ENCODE assay signal across 8 cellular contexts in the genomic region with DNA sequence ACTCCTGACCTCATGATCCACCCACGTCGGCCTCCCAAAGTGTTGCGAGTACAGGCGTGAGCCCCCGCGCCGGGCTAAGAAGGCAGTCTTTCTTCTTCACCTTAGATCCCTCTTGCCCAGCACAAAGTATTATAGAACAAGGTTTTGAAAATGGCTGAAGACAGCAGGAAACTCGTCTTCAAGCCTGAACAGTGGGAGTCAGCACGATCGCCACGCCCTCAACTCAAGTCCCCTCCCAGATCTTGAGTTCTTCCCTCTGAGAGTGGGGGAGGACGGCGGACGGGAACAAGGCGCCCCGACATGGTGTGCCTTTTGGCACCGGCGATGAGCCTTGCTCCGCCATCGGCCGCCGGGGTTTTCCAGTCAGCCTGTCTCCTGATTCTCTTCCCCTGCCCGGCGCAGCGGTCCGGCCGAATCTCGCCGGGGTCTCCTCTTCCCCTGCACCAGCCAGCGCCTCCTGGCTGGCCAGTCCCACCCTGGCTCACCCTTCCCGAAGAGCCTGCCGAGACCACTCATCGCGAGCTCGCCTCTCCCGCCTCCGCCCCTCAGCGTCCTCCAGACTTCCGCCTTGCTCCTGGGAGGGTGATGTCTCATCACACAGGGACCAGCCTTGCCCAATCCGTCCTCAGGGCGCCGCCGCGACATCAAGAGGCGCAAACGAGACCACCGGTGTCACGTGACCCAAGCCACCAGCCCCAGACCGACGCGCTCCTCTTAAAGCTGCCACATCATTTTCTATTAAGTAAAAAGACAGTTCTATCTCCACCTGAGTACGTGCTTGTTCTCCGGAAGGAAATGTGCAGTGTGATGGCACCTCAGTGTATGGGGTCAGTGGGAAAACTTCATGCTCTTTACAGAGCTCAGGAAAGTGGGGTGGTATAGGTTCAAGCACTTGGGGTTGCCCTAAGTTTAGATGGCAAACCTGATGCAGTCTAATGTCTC. TPM values are rescaled to one million over a fixed set of nuclear protein-coding genes. Genes with fewer than 3 reads are reported as not detected.
DNase-seq lines count a peak whose midpoint lies in the region; ATAC-seq and TF ChIP-seq lines count a peak whose summit lies in the region.

A gene with protein sequence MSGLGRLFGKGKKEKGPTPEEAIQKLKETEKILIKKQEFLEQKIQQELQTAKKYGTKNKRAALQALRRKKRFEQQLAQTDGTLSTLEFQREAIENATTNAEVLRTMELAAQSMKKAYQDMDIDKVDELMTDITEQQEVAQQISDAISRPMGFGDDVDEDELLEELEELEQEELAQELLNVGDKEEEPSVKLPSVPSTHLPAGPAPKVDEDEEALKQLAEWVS (minus strand): TSS at position 565 of the 942 bp plus-strand sequence. CDS start 49 bp downstream, at position 516.

- TF ChIP-seq CTCF in AG04450 (IDR thresholded peaks at IDR 0.05; ENCODE audit: low read depth, low read length): peak; percentile 33
- no peak for TF ChIP-seq CTCF in WTC11 (IDR thresholded peaks at IDR 0.05)
- peak; percentile 22 for TF ChIP-seq CTCF in cardiac fibroblast (IDR thresholded peaks at IDR 0.05; ENCODE audit: low read depth, low read length)
- TF ChIP-seq CTCF in smooth muscle cell (IDR thresholded peaks at IDR 0.05; ENCODE audit: borderline replicate concordance, insufficient read depth, poor library complexity, severe bottlenecking): no peak

- H3K27me3 ChIP-seq in AG04450 (ENCODE audit: control insufficient read depth, insufficient read depth, low read length) (no peaks in the 10 kb centered on the region), smooth muscle cell (ENCODE audit: low read depth) (no peaks in the 10 kb centered on the region)

- POLR2A ChIA-PET in AG04450 (lab: Yijun Ruan, JAX): interaction anchor here (0.5 to 2.1 kb wide), 16 partner anchors 11 to 99 kb away, joined by 3 to 12 read pairs (median 6); partner anchors contain the start of genes DCAF11, IPO4, IRF9 and NRL
- POLR2A ChIA-PET in WTC11 (lab: Charles Lee): interaction anchor here (0.6 to 2.1 kb wide), 16 partner anchors 8 to 580 kb away, joined by 3 to 21 read pairs (median 4); partner anchors contain the start of genes DCAF11, EMC9, IPO4 and IRF9

- peaks cover 6% of the 10 kb centered on the region for H3K79me2 ChIP-seq in smooth muscle cell (ENCODE audit: low read depth)

- peaks cover 23% of the 10 kb centered on the region for H3K4me1 Mint-ChIP-seq in WTC11

- 1% methylated on average over 51 of the region's 53 CpGs for WGBS in smooth muscle cell (ENCODE audit: low lambda C conversion rate)

- peaks cover 4% of the 10 kb centered on the region for H3F3A ChIP-seq in smooth muscle cell (ENCODE audit: low read depth)

- no peaks in the 10 kb centered on the region; the same call in 1 of the 2 replicates for H3K27me3 Mint-ChIP-seq in WTC11 (ENCODE audit: low read depth)

- H3K4me3 ChIP-seq in AG04450 (ENCODE audit: low read depth, low read length) (peak within 1 kb of the TSS; percentile 83), cardiac fibroblast (replicated peaks in 1 of 2; ENCODE audit: low read depth in 2 of 2, low read length in 2 of 2) (peak within 1 kb of the TSS; percentile 79 to 81), smooth muscle cell (peak within 1 kb of the TSS; percentile 56)

- DNase-seq in AG04450 (ENCODE audit: low read depth, low spot score) (peak; percentile 95), NCI-H226 (peak; percentile 99), WTC11 (ENCODE audit: low spot score) (peak; percentile 97), cardiac fibroblast (ENCODE audit: low read depth in 2 of 2) (peak; percentile 99), iPS-NIHi7 (ENCODE audit: extremely low spot score) (peak; percentile 98), smooth muscle cell (lab: John Stamatoyannopoulos, UW; ENCODE audit: unreplicated experiment) (peak; percentile 88)

- H3K9me3 ChIP-seq in AG04450 (ENCODE audit: control insufficient read depth, insufficient read depth, low read length) (no peaks in the 10 kb centered on the region; the same call in 1 of the 2 replicates), smooth muscle cell (replicated peaks; ENCODE audit: low read depth) (no peaks in the 10 kb centered on the region)

- peaks cover 31% of the 10 kb centered on the region for H3K36me3 Mint-ChIP-seq in WTC11

- peak within 1 kb of the TSS; percentile 93 for H3K4me2 ChIP-seq in smooth muscle cell

- H3K27ac Mint-ChIP-seq in WTC11: peak within 1 kb of the TSS; percentile 99

- H3K27ac ChIP-seq in AG04450 (ENCODE audit: low read depth, low read length): peak within 1 kb of the TSS; percentile 98
- peak within 1 kb of the TSS; percentile 99 for H3K27ac ChIP-seq in smooth muscle cell (ENCODE audit: low read depth)

- peak within 1 kb of the TSS; percentile 96 for H3K9ac ChIP-seq in smooth muscle cell (ENCODE audit: low read depth)

- H3K4me3 Mint-ChIP-seq in WTC11: peak within 1 kb of the TSS; percentile 96

- no peaks in the 10 kb centered on the region for H3K9me3 Mint-ChIP-seq in WTC11

- no peaks in the 10 kb centered on the region for H4K20me1 ChIP-seq in smooth muscle cell (ENCODE audit: low read depth)

- ATAC-seq in GM18909 (IDR thresholded peaks at IDR 0.05; ENCODE audit: poor library complexity, unreplicated experiment) (peak; percentile 85), HG03175 (IDR thresholded peaks at IDR 0.05; ENCODE audit: unreplicated experiment) (peak; percentile 75), WTC11 (peak; percentile 88)

- peaks cover 3% of the 10 kb centered on the region for H3K4me1 ChIP-seq in smooth muscle cell (ENCODE audit: low read depth)

- peak within 1 kb of the TSS; percentile 84 for H2AFZ ChIP-seq in smooth muscle cell (ENCODE audit: low read depth)

- H3K36me3 ChIP-seq in smooth muscle cell (ENCODE audit: low read depth): no peaks in the 10 kb centered on the region

- CTCF ChIA-PET in AG04450 (lab: Charles Lee): interaction anchor here (0.6 to 2.3 kb wide), 8 partner anchors 8 to 1144 kb away, joined by 3 to 9 read pairs (median 5); partner anchors contain the start of genes CIDEB and IRF9
- CTCF ChIA-PET in WTC11 (lab: Charles Lee): interaction anchor here (0.6 to 2.7 kb wide), 17 partner anchors 9 to 1011 kb away, joined by 3 to 15 read pairs (median 5); partner anchors contain the start of genes CIDEB, DCAF11, DHRS1 and IPO4

TF ChIP-seq in WTC11, 78 proteins besides CTCF, POLR2A, EP300 and RAD21 (continues in another document):
- TF ChIP-seq E2F5 (CRISPR knock-in tag; IDR thresholded peaks at IDR 0.05): peak; percentile 52; the same call in 1 of the 2 replicates
- TF ChIP-seq FOXK1 (CRISPR knock-in tag; IDR thresholded peaks at IDR 0.05): peak; percentile 96
- TF ChIP-seq ZBTB21 (CRISPR knock-in tag; IDR thresholded peaks at IDR 0.05; ENCODE audit: borderline replicate concordance): 0 out of 2 replicates have a peak, but pooled peaks have one; percentile 33
- TF ChIP-seq NFE2L1 (CRISPR knock-in tag; IDR thresholded peaks at IDR 0.05): peak; percentile 51; the same call in 1 of the 2 replicates
- TF ChIP-seq ZNF416 (CRISPR knock-in tag; IDR thresholded peaks at IDR 0.05): peak; percentile 94; the same call in 1 of the 2 replicates
- TF ChIP-seq, protein P1, sequence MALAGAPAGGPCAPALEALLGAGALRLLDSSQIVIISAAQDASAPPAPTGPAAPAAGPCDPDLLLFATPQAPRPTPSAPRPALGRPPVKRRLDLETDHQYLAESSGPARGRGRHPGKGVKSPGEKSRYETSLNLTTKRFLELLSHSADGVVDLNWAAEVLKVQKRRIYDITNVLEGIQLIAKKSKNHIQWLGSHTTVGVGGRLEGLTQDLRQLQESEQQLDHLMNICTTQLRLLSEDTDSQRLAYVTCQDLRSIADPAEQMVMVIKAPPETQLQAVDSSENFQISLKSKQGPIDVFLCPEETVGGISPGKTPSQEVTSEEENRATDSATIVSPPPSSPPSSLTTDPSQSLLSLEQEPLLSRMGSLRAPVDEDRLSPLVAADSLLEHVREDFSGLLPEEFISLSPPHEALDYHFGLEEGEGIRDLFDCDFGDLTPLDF (CRISPR knock-in tag; IDR thresholded peaks at IDR 0.05): 0 out of 2 replicates have a peak, but pooled peaks have one; percentile 73
- TF ChIP-seq CBFB (CRISPR knock-in tag; IDR thresholded peaks at IDR 0.05; ENCODE audit: low read depth): 0 out of 2 replicates have a peak, but pooled peaks have one; percentile 59
- TF ChIP-seq ZNF232 (CRISPR knock-in tag; IDR thresholded peaks at IDR 0.05): peak; percentile 73
- TF ChIP-seq, protein P2, sequence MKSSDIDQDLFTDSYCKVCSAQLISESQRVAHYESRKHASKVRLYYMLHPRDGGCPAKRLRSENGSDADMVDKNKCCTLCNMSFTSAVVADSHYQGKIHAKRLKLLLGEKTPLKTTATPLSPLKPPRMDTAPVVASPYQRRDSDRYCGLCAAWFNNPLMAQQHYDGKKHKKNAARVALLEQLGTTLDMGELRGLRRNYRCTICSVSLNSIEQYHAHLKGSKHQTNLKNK (CRISPR knock-in tag; IDR thresholded peaks at IDR 0.05): peak; percentile 91
- TF ChIP-seq GABPB1 (CRISPR knock-in tag; IDR thresholded peaks at IDR 0.05): peak; percentile 94
- TF ChIP-seq, protein P3, sequence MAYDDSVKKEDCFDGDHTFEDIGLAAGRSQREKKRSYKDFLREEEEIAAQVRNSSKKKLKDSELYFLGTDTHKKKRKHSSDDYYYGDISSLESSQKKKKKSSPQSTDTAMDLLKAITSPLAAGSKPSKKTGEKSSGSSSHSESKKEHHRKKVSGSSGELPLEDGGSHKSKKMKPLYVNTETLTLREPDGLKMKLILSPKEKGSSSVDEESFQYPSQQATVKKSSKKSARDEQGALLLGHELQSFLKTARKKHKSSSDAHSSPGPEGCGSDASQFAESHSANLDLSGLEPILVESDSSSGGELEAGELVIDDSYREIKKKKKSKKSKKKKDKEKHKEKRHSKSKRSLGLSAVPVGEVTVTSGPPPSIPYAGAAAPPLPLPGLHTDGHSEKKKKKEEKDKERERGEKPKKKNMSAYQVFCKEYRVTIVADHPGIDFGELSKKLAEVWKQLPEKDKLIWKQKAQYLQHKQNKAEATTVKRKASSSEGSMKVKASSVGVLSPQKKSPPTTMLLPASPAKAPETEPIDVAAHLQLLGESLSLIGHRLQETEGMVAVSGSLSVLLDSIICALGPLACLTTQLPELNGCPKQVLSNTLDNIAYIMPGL (CRISPR knock-in tag; IDR thresholded peaks at IDR 0.05): peak; percentile 70
- 0 out of 2 replicates have a peak, but pooled peaks have one; percentile 25 for TF ChIP-seq TEAD4 (CRISPR knock-in tag; IDR thresholded peaks at IDR 0.05)
- TF ChIP-seq ZNF396 (CRISPR knock-in tag; IDR thresholded peaks at IDR 0.05; ENCODE audit: borderline replicate concordance): no peak

RNA-seq across cellular contexts. Expression of the gene that starts here (rescaled TPM):
- polyA plus RNA-seq in AG04450 (2011; rRNA removed): 48.0 and 55.7 TPM in 2 replicates
- polyA minus RNA-seq in AG04450 (2011; rRNA and poly(A)+ RNA removed): 7.6 and 10.6 TPM in 2 replicates
- total RNA-seq in WTC11 (2021): 32.7 to 38.5 TPM (median 36.5 TPM) in 3 replicates
- total RNA-seq in smooth muscle cell: 29.7 and 32.5 TPM in 2 replicates
- 46.8 and 63.9 TPM in 2 replicates for polyA plus RNA-seq in smooth muscle cell

Comparison
In these comparisons a context has a peak if more than half of its experiments do, and no peak if none do; other contexts are left out.
1. Peak in every context shown above with its lines: DNase-seq, ATAC-seq, H3K4me3 ChIP-seq and H3K27ac ChIP-seq.
2. CTCF ChIP-seq: peak in AG04450 (single experiment) and cardiac fibroblast (single experiment); none in WTC11 (single experiment) and smooth muscle cell (single experiment).